Comparison of ENCODE assay signal across 25 cellular contexts in genomic region chr10:34087095-34087418, GRCh38.
"Had no signal": no experiment of that assay in that cellular context is flagged by ENCODE, and none has a peak within 500 bp of the region (broad histone marks: within the 10 kb centered on the region; RNA-seq: fewer than 3 reads in every experiment).

No MANE protein-coding gene starts in this region.

- H3K27me3 Mint-ChIP-seq: memory B cell; stimulated activated naive B cell treated with anti-CD40 and anti-IgM and Interleukin-4, amounts not matched to agents 10 μg/mL and 1 μg/mL and 100 μg/mL, for 72 hours had no signal

- H3K4me3 ChIP-seq: heart right ventricle, hepatocyte, left ventricle myocardium inferior, mucosa of descending colon, psoas muscle, skin epidermis, stomach, thoracic aorta, tibial artery, upper lobe of right lung had no signal

- H3K9me3 Mint-ChIP-seq: natural killer cell treated with Interleukin-12 subunit alpha and Interleukin-12 subunit beta and Interleukin-15 and Interleukin-18, amount 100 ng/mL, for 72 hours had no signal

- H3K9me3 ChIP-seq: upper lobe of right lung had no signal

- H3K27ac ChIP-seq: heart right ventricle, hepatocyte, left ventricle myocardium inferior, parathyroid adenoma, psoas muscle, skin epidermis, stomach, thoracic aorta, tibial artery, upper lobe of right lung had no signal

- H3K9ac ChIP-seq: parathyroid adenoma had no signal

- H3K27me3 ChIP-seq: heart right ventricle, hepatocyte, stomach, tibial artery, upper lobe of right lung had no signal

- H3K4me1 ChIP-seq: heart right ventricle, left ventricle myocardium inferior, parathyroid adenoma, psoas muscle, stomach, tibial artery, upper lobe of right lung had no signal

- H2AFZ ChIP-seq: hepatocyte, parathyroid adenoma had no signal

- H3K36me3 Mint-ChIP-seq: memory B cell; natural killer cell treated with Interleukin-12 subunit alpha and Interleukin-12 subunit beta and Interleukin-15 and Interleukin-18, amount 100 ng/mL, for 72 hours; stimulated activated naive B cell treated with anti-CD40 and anti-IgM and Interleukin-4, amounts not matched to agents 10 μg/mL and 1 μg/mL and 100 μg/mL, for 72 hours had no signal

- DNase-seq: heart right ventricle; islet precursor cell; left ventricle myocardium inferior; midbrain; mucosa of descending colon; naive thymus-derived CD4-positive, alpha-beta T cell; psoas muscle; stimulated activated CD4-positive, alpha-beta T cell treated with anti-CD3 and anti-CD28 coated beads, Interleukin-12 subunit alpha, Interleukin-12 subunit beta, amount 100 ng/mL, for 4 hours; stimulated activated CD4-positive, alpha-beta T cell treated with anti-CD3 and anti-CD28 coated beads, Interleukin-15, amount 100 ng/mL, for 24 hours; stimulated activated CD4-positive, alpha-beta T cell treated with anti-CD3 and anti-CD28 coated beads, Interleukin-2, amount 100 ng/mL, for 24 hours; stimulated activated CD4-positive, alpha-beta T cell treated with anti-CD3 and anti-CD28 coated beads, Interleukin-4, amount 100 ng/mL, for 1 hour; stimulated activated naive B cell treated with anti-CD40 and anti-IgM and Interleukin-4, amounts not matched to agents 10 μg/mL and 1 μg/mL and 100 μg/mL, for 72 hours; stimulated activated naive CD8-positive, alpha-beta T cell treated with anti-CD3 and anti-CD28 coated beads, Interleukin-15, Interleukin-2, amounts not matched to agents 100 U/mL and 50 U/mL, for 24 hours; stomach; tibial artery; trophoblast cell; upper lobe of right lung had no signal

- H3K27ac Mint-ChIP-seq: memory B cell; natural killer cell treated with Interleukin-12 subunit alpha and Interleukin-12 subunit beta and Interleukin-15 and Interleukin-18, amount 100 ng/mL, for 72 hours; stimulated activated naive B cell treated with anti-CD40 and anti-IgM and Interleukin-4, amounts not matched to agents 10 μg/mL and 1 μg/mL and 100 μg/mL, for 72 hours had no signal

- ATAC-seq: heart right ventricle; mucosa of descending colon; naive thymus-derived CD4-positive, alpha-beta T cell; natural killer cell treated with Interleukin-12 subunit alpha and Interleukin-12 subunit beta and Interleukin-15 and Interleukin-18, amount 100 ng/mL, for 72 hours; psoas muscle; stimulated activated naive B cell treated with anti-CD40 and anti-IgM and Interleukin-4, amounts not matched to agents 10 μg/mL and 1 μg/mL and 100 μg/mL, for 72 hours; stimulated activated naive CD8-positive, alpha-beta T cell treated with anti-CD3 and anti-CD28 coated beads, Interleukin-15, Interleukin-2, amounts not matched to agents 100 U/mL and 50 U/mL, for 24 hours; upper lobe of right lung had no signal

- H3K36me3 ChIP-seq: heart right ventricle, left ventricle myocardium inferior, stomach, thoracic aorta, tibial artery, upper lobe of right lung had no signal

- H3K4me3 Mint-ChIP-seq: memory B cell; naive thymus-derived CD4-positive, alpha-beta T cell; natural killer cell treated with Interleukin-12 subunit alpha and Interleukin-12 subunit beta and Interleukin-15 and Interleukin-18, amount 100 ng/mL, for 72 hours; neural crest cell; stimulated activated naive B cell treated with anti-CD40 and anti-IgM and Interleukin-4, amounts not matched to agents 10 μg/mL and 1 μg/mL and 100 μg/mL, for 72 hours had no signal

- H3K4me2 ChIP-seq: hepatocyte had no signal

- H3K79me2 ChIP-seq: hepatocyte, parathyroid adenoma had no signal

- H3K4me1 Mint-ChIP-seq: memory B cell; naive thymus-derived CD4-positive, alpha-beta T cell; neural crest cell; stimulated activated naive B cell treated with anti-CD40 and anti-IgM and Interleukin-4, amounts not matched to agents 10 μg/mL and 1 μg/mL and 100 μg/mL, for 72 hours had no signal

- FAIRE-seq: urothelium cell line had no signal
